Comparison of ENCODE assay signal across 12 cellular contexts in genomic region chr2:63614448-63614968, GRCh38. TPM values are rescaled to one million over a fixed set of nuclear protein-coding genes. Genes with fewer than 3 reads are reported as not detected.
DNase-seq lines count a peak whose midpoint lies in the region; ATAC-seq and TF ChIP-seq lines count a peak whose summit lies in the region.
"Had no signal": no experiment of that assay in that cellular context is flagged by ENCODE, and none has a peak within 500 bp of the region (broad histone marks: within the 10 kb centered on the region; RNA-seq: fewer than 3 reads in every experiment).

No MANE protein-coding gene starts in this region.

- intact Hi-C loops in left ventricle myocardium inferior (cut with micrococcal nuclease): no loop called here

- TF ChIP-seq CTCF in cardiac fibroblast (IDR thresholded peaks at IDR 0.05; ENCODE audit: low read depth, low read length) (no peak), kidney epithelial cell (IDR thresholded peaks at IDR 0.05; ENCODE audit: insufficient read depth, low read length, poor library complexity, severe bottlenecking) (no peak), left ventricle myocardium inferior (IDR thresholded peaks at IDR 0.05; ENCODE audit: borderline replicate concordance) (no peak)

- H3K9ac ChIP-seq in HUES6 (ENCODE audit: low read length): peak overlapping the region; percentile 85

- no peaks in the 10 kb centered on the region for H3K36me3 ChIP-seq in HUES6 (ENCODE audit: control insufficient read depth, insufficient read depth, low read length)
- no peaks in the 10 kb centered on the region for H3K36me3 ChIP-seq in kidney epithelial cell (ENCODE audit: control insufficient read depth, insufficient read depth, low read length)
- H3K36me3 ChIP-seq in left ventricle myocardium inferior: no peaks in the 10 kb centered on the region
- H3K36me3 ChIP-seq: BE2C had no signal

- peak overlapping the region; percentile 47 for H3K4me3 ChIP-seq in HUES6 (ENCODE audit: low read depth, low read length)
- no peak overlapping the region for H3K4me3 ChIP-seq in cardiac fibroblast (replicated peaks in 1 of 2; ENCODE audit: low read depth in 2 of 2, low read length in 2 of 2)
- no peak overlapping the region for H3K4me3 ChIP-seq in kidney epithelial cell (ENCODE audit: low read depth, low read length)
- no peak overlapping the region for H3K4me3 ChIP-seq in left ventricle myocardium inferior

- H3K9me3 ChIP-seq in HUES6 (ENCODE audit: control insufficient read depth, insufficient read depth, low read depth, low read length) (peaks cover 3% of the 10 kb centered on the region), left ventricle myocardium inferior (replicated peaks) (no peaks in the 10 kb centered on the region)
- H3K9me3 ChIP-seq: BE2C had no signal

- peaks cover 62% of the 10 kb centered on the region for H3K4me1 ChIP-seq in HUES6 (ENCODE audit: control insufficient read depth, insufficient read depth, low read length)
- no peaks in the 10 kb centered on the region for H3K4me1 ChIP-seq in left ventricle myocardium inferior
- H3K4me1 ChIP-seq: BE2C had no signal

- ATAC-seq in GM18867 (IDR thresholded peaks at IDR 0.05; ENCODE audit: unreplicated experiment): no peak
- ATAC-seq: Panc1 had no signal

- DNase-seq in AG08396 (ENCODE audit: low spot score) (peak; percentile 16), cardiac fibroblast (ENCODE audit: low read depth in 2 of 2) (peak; percentile 11 to 38), kidney epithelial cell (ENCODE audit: low read depth) (peak; percentile 86), caudate nucleus (lab: John Stamatoyannopoulos, UW) (no peak), activated gamma-delta T cell (lab: John Stamatoyannopoulos, UW) (no peak), left ventricle myocardium inferior (no peak)
- DNase-seq: activated CD4-positive, alpha-beta T cell treated with anti-CD3 and anti-CD28 coated beads, Interleukin-2, amount 10 ng/mL, durations not matched to agents 7 days and 5 days; BE2C; NCI-H2029 treated with DMSO at 0.1 percent for 48 hours had no signal

- H3K27me3 ChIP-seq in HUES6 (ENCODE audit: control insufficient read depth, insufficient read depth, low read length) (no peaks in the 10 kb centered on the region), kidney epithelial cell (ENCODE audit: control insufficient read depth, insufficient read depth, low read length) (no peaks in the 10 kb centered on the region), left ventricle myocardium inferior (ENCODE audit: low read depth) (no peaks in the 10 kb centered on the region)
- H3K27me3 ChIP-seq: BE2C had no signal

- peak overlapping the region; percentile 97 for H3K27ac ChIP-seq in HUES6 (ENCODE audit: low read depth, low read length)
- H3K27ac ChIP-seq in caudate nucleus (ENCODE audit: low read depth, low read length): no peak overlapping the region
- no peak overlapping the region for H3K27ac ChIP-seq in left ventricle myocardium inferior (replicated peaks)

RNA-seq across cellular contexts. Expression of gene MDH1, which starts 25.7 kb away (rescaled TPM):
- total RNA-seq in kidney epithelial cell: 119 and 161 TPM in 2 replicates
- total RNA-seq in left ventricle myocardium inferior: 1,481 TPM

RNA-seq across cellular contexts. Expression of gene WDPCP, which starts 26.2 kb away (rescaled TPM):
- total RNA-seq in kidney epithelial cell (3.3 and 3.6 TPM in 2 replicates), left ventricle myocardium inferior (18.8 TPM)

Comparison
In these comparisons a context has a peak if more than half of its experiments do, and no peak if none do; other contexts are left out.
1. DNase-seq: peak in AG08396 (single experiment), cardiac fibroblast (2 of 2) and kidney epithelial cell (single experiment); none in caudate nucleus (0 of 61), activated gamma-delta T cell (single experiment) and left ventricle myocardium inferior (single experiment).